Comparison of ENCODE assay signal across 8 cellular contexts in genomic region chr3:141875374-141875892, GRCh38. TPM values are rescaled to one million over a fixed set of nuclear protein-coding genes. Genes with fewer than 3 reads are reported as not detected.
DNase-seq lines count a peak whose midpoint lies in the region; ATAC-seq, FAIRE-seq and TF ChIP-seq lines count a peak whose summit lies in the region.

No MANE protein-coding gene starts in this region.

- TF ChIP-seq POLR2A in breast epithelium (IDR thresholded peaks at IDR 0.05) = no peak

- no peaks in the 10 kb centered on the region for H3K4me1 ChIP-seq in breast epithelium
- peaks cover 0 to 3% of the 10 kb centered on the region in 2 donors for H3K4me1 ChIP-seq in small intestine (ENCODE audit: control insufficient read depth in 2 of 2, insufficient read depth in 1 of 2, low read depth in 1 of 2, low read length in 1 of 2)

- no peaks in the 10 kb centered on the region for H3K27me3 ChIP-seq in breast epithelium
- H3K27me3 ChIP-seq in small intestine (ENCODE audit: control insufficient read depth in 2 of 2, insufficient read depth in 2 of 2, low read length in 2 of 2) = no peaks in the 10 kb centered on the region

- H3K27ac ChIP-seq in breast epithelium (peak overlapping the region; percentile 99 to 100), small intestine (ENCODE audit: low read depth in 1 of 2, low read length in 1 of 2) (peak overlapping the region; percentile 94 to 100)

- no peak for FAIRE-seq in small intestine (lab: Jason Lieb, UNC)

- H3K36me3 ChIP-seq in breast epithelium (no peaks in the 10 kb centered on the region), small intestine (ENCODE audit: control insufficient read depth in 2 of 2, insufficient read depth in 2 of 2, low read length in 2 of 2) (no peaks in the 10 kb centered on the region)

- peak; percentile 52 for ATAC-seq in HG03108 (IDR thresholded peaks at IDR 0.05; ENCODE audit: unreplicated experiment)

- TF ChIP-seq CTCF in WI38 (IDR thresholded peaks at IDR 0.05; ENCODE audit: low read depth, low read length) = peak; percentile 81
- TF ChIP-seq CTCF in breast epithelium (IDR thresholded peaks at IDR 0.05) = peak; percentile 65 to 88 (median 83)

- H3K4me3 ChIP-seq in WI38 (ENCODE audit: low read depth, low read length) = peak overlapping the region; percentile 73
- H3K4me3 ChIP-seq in breast epithelium = peak overlapping the region; percentile 82 to 87 (median 82)
- H3K4me3 ChIP-seq in small intestine (ENCODE audit: low read depth in 1 of 2, low read length in 2 of 2) = peak overlapping the region; percentile 94 to 100

- H3K9me3 ChIP-seq in breast epithelium (no peaks in the 10 kb centered on the region), small intestine (ENCODE audit: control insufficient read depth, low read depth) (no peaks in the 10 kb centered on the region)

- WGBS in small intestine, 3 donors = 0% methylated on average over 19 of the region's 19 CpGs

- DNase-seq in NK-92 treated with Interleukin-12 subunit alpha and Interleukin-12 subunit beta, amount 100 ng/mL, for 24 hours (lab: John Stamatoyannopoulos, UW) = peak; percentile 81
- no peak for DNase-seq in NK-92 (lab: John Stamatoyannopoulos, UW; ENCODE audit: unreplicated experiment)
- DNase-seq in NCI-H2196 treated with DMSO at 0.1 percent for 48 hours (lab: John Stamatoyannopoulos, UW; ENCODE audit: unreplicated experiment) = peak; percentile 87
- peak; percentile 83 to 85 for DNase-seq in breast epithelium (ENCODE audit: low spot score in 2 of 2)
- peak; percentile 84 for DNase-seq in iPS-NIHi11 (ENCODE audit: low spot score)
- DNase-seq in small intestine = peak; percentile 88

- intact Hi-C loops in breast epithelium (cut with DNase I; ENCODE audit: low total_unique reads) = loop anchor here (2.0 kb wide), 1 partner anchor 135 kb away; no protein-coding TSS in a partner anchor

RNA-seq across cellular contexts. Expression of gene ATP1B3, which starts 1.0 kb away (rescaled TPM):
- 10 to 100 TPM; 47.2 to 88.8 (median 74.4) TPM for total RNA-seq in breast epithelium
- polyA plus RNA-seq in small intestine = 100 to 1,000 TPM; 174 to 308 (median 207) TPM
